ENCODE assay signal across 10 cellular contexts in the genomic region with DNA sequence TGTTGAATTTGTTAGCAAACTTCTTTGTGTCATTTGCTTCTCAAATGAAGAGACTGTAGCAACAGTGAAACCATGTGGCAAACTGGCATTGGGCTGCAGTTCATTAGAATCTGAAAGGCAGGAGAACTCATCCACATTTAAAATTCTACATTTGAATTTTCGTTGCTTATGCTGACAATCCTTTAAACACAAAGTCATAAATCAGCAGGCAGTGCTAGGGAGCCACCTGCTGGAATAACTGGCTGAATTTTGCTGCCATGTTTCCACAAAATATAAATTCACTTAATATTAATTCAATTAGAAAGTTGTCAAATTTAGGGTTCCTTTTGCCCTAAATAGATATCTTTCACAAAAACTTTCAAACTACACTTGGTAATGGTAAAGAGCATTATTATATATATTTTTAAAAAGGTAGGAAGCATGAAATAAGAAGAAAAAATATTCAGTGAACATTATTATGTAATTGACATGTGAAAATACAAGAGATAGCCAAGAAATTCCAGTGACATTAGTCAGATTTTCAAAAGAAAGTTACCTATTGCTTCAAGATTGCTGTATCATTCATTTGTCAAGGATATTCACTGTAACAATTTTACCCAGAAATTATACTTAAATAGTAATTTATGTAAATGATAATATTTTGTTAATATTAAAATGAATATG.
A peak's percentile ranks its signal among the peaks of the same experiment; 100 is the strongest.
DNase-seq lines count a peak whose midpoint lies in the region; ATAC-seq and TF ChIP-seq lines count a peak whose summit lies in the region.
"Had no signal": no experiment of that assay in that cellular context is flagged by ENCODE, and none has a peak within 500 bp of the region (broad histone marks: within the 10 kb centered on the region; RNA-seq: fewer than 3 reads in every experiment).

No MANE protein-coding gene starts in this region.

- no peaks in the 10 kb centered on the region for H3K9me3 ChIP-seq in lung (ENCODE audit: control insufficient read depth in 2 of 2, insufficient read depth in 1 of 2, low read length in 1 of 2)

- no peak overlapping the region for H3K27ac ChIP-seq in lung (ENCODE audit: low read depth in 1 of 2, low read length in 1 of 2)

- H3K27me3 Mint-ChIP-seq in brain, result no peaks in the 10 kb centered on the region

- no peaks in the 10 kb centered on the region for H3K4me1 ChIP-seq in lung (ENCODE audit: control insufficient read depth in 2 of 2, insufficient read depth in 2 of 2, low read length in 2 of 2)

- TF ChIP-seq CTCF in brain (conservative IDR thresholded peaks at IDR 0.05), result peak; percentile 81 to 84
- peak; percentile 14 for TF ChIP-seq CTCF in lung (IDR thresholded peaks at IDR 0.05; ENCODE audit: control extremely low read depth, extremely low read depth)

- ATAC-seq in lung (ENCODE audit: insufficient read depth, low FRiP score) (no peak), GM21528 (IDR thresholded peaks at IDR 0.05; ENCODE audit: low FRiP score, unreplicated experiment) (no peak), HG03521 (IDR thresholded peaks at IDR 0.05; ENCODE audit: unreplicated experiment) (no peak)

- H3K27ac Mint-ChIP-seq in brain, result peak overlapping the region in 1 of 5 experiments; percentile 69

- H3K9me3 Mint-ChIP-seq in brain, result peaks cover 0 to 3% (median 0%) of the 10 kb centered on the region in 5 experiments

- no peaks in the 10 kb centered on the region for H3K36me3 Mint-ChIP-seq in brain

- 0 to 3% methylated on average over 1 of the region's 1 CpG for WGBS in lung, 2 donors

- peaks cover 8% of the 10 kb centered on the region for H3K4me1 Mint-ChIP-seq in brain

- peak overlapping the region in 1 of 5 experiments; percentile 52 for H3K4me3 Mint-ChIP-seq in brain

- no peak overlapping the region for H3K4me3 ChIP-seq in Jurkat, Clone E6-1 (ENCODE audit: low read length)
- no peak overlapping the region for H3K4me3 ChIP-seq in lung

- no peaks in the 10 kb centered on the region for H3K36me3 ChIP-seq in lung (ENCODE audit: control insufficient read depth in 2 of 2, insufficient read depth in 2 of 2, low read length in 2 of 2)

- DNase-seq in COLO829 (ENCODE audit: low spot score) (peak; percentile 2), lung (ENCODE audit: low spot score) (no peak), SW 1271 (lab: John Stamatoyannopoulos, UW) (no peak), NCI-H2227 (lab: John Stamatoyannopoulos, UW; ENCODE audit: unreplicated experiment) (no peak)
- peak; percentile 5 for DNase-seq in Jurkat, Clone E6-1 (ENCODE audit: low read depth, low spot score)
- DNase-seq: activated gamma-delta T cell treated with Interleukin-2 at 50 U/mL for 16 hours, NCI-H1436 treated with DMSO at 0.1 percent for 48 hours had no signal

- H3K27me3 ChIP-seq in lung (ENCODE audit: control insufficient read depth, insufficient read depth), result no peaks in the 10 kb centered on the region

Comparison
In these comparisons a context has a peak if more than half of its experiments do, and no peak if none do; other contexts are left out.
1. DNase-seq: peak in COLO829 (single experiment) and Jurkat, Clone E6-1 (single experiment); none in lung (single experiment), SW 1271 (0 of 2) and NCI-H2227 (single experiment).